In the genomic region with DNA sequence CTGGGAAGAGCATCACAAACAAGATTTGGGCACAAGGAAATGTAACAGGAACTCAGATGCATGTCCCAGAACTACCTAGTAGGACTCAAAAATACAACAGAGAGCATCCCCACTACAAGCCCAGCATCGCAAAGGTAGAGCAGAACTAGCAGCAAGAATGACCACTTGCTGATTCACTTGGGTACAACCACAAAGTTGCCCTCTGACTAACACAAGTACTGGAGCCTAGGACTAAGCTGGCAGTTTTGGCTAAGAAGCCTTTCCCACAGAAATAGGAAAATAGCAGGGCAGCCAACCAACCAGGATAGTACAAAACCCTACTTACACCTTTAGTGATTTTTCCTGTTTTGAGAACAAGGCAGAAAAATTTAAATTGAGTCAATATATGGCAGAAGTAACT, we compare ENCODE assay signal across 25 cellular contexts.
DNase-seq lines count a peak whose midpoint lies in the region; ATAC-seq, FAIRE-seq and TF ChIP-seq lines count a peak whose summit lies in the region.
"Had no signal": no experiment of that assay in that cellular context is flagged by ENCODE, and none has a peak within 500 bp of the region (broad histone marks: within the 10 kb centered on the region; RNA-seq: fewer than 3 reads in every experiment).

No MANE protein-coding gene starts in this region.

- no peak for FAIRE-seq in RCC 7860 (lab: Jason Lieb, UNC)
- peak; percentile 18 for FAIRE-seq in bronchial epithelial cell (lab: Jason Lieb, UNC)
- FAIRE-seq: GM18507, HepG2, K562 had no signal

- H3F3A ChIP-seq in neural progenitor cell (ENCODE audit: low read depth), result peaks cover 11% of the 10 kb centered on the region

- H3K9me3 Mint-ChIP-seq in neural progenitor cell, result no peaks in the 10 kb centered on the region
- H3K9me3 Mint-ChIP-seq: CD4-positive, alpha-beta T cell; GM23338 had no signal

- no peak overlapping the region for H2AFZ ChIP-seq in neural progenitor cell (replicated peaks)

- no peak overlapping the region for H3K4me3 Mint-ChIP-seq in neural progenitor cell
- H3K4me3 Mint-ChIP-seq: CD4-positive, alpha-beta T cell; GM23338 had no signal

- H3K4me3 ChIP-seq in bronchial epithelial cell (ENCODE audit: low read depth, low read length) (no peak overlapping the region), neural progenitor cell (no peak overlapping the region), left lung (no peak overlapping the region)
- H3K4me3 ChIP-seq: BLaER1, GM23338, K562 had no signal

- no peak for TF ChIP-seq CTCF in bronchial epithelial cell (IDR thresholded peaks at IDR 0.05; ENCODE audit: insufficient read depth, low read length, severe bottlenecking)
- no peak for TF ChIP-seq CTCF in neural progenitor cell (IDR thresholded peaks at IDR 0.05)
- no peak for TF ChIP-seq CTCF in left lung (IDR thresholded peaks at IDR 0.05)

- DNase-seq in HT1080 (ENCODE audit: low read depth), result peak; percentile 83
- DNase-seq in RCC 7860 (ENCODE audit: low spot score), result peak; percentile 17
- DNase-seq in bronchial epithelial cell (ENCODE audit: low read depth), result peak; percentile 50
- no peak for DNase-seq in neural progenitor cell (ENCODE audit: low spot score)
- DNase-seq in pons (ENCODE audit: low spot score), result no peak
- DNase-seq in left lung, result no peak
- DNase-seq in dedifferentiated amniotic fluid mesenchymal stem cell (ENCODE audit: extremely low spot score), result no peak
- DNase-seq: ACHN; CD4-positive, alpha-beta T cell; COR-L47; DMS79 treated with DMSO at 0.1 percent for 48 hours; GDM1; NCI-H1105; NCI-H146; NCI-H2029; NCI-H2227 treated with DMSO at 0.1 percent for 48 hours; NCI-H510A treated with DMSO at 0.1 percent for 48 hours; NCI-H748 treated with DMSO at 0.1 percent for 48 hours had no signal

- H3K27me3 ChIP-seq in bronchial epithelial cell (ENCODE audit: control insufficient read depth, insufficient read depth, low read length), result peaks cover 2% of the 10 kb centered on the region
- no peaks in the 10 kb centered on the region for H3K27me3 ChIP-seq in neural progenitor cell
- H3K27me3 ChIP-seq in left lung, result no peaks in the 10 kb centered on the region
- H3K27me3 ChIP-seq: BLaER1 had no signal

- peak overlapping the region; percentile 2 for H3K4me2 ChIP-seq in neural progenitor cell
- H3K4me2 ChIP-seq: BLaER1, GM23338 had no signal

- H3K27ac ChIP-seq in neural progenitor cell, result no peak overlapping the region
- no peak overlapping the region for H3K27ac ChIP-seq in left lung
- H3K27ac ChIP-seq: BLaER1 had no signal

- H3K27me3 Mint-ChIP-seq in neural progenitor cell (ENCODE audit: insufficient read depth, low read depth), result peaks cover 7% of the 10 kb centered on the region
- H3K27me3 Mint-ChIP-seq: CD4-positive, alpha-beta T cell had no signal

- peaks cover 37% of the 10 kb centered on the region for H3K4me1 ChIP-seq in neural progenitor cell
- H3K4me1 ChIP-seq in left lung, result no peaks in the 10 kb centered on the region
- H3K4me1 ChIP-seq: BLaER1 had no signal

- H3K9me3 ChIP-seq in neural progenitor cell (ENCODE audit: low read depth) (no peaks in the 10 kb centered on the region), left lung (no peaks in the 10 kb centered on the region)
- H3K9me3 ChIP-seq: BLaER1 had no signal

- ATAC-seq in HG02884 (IDR thresholded peaks at IDR 0.05; ENCODE audit: unreplicated experiment), result no peak
- no peak for ATAC-seq in left lung
- ATAC-seq: GM23338, HepG2, K562, SK-N-SH treated with all-trans-retinoic acid at 6 μM for 48 hours had no signal

- H4K20me1 ChIP-seq in neural progenitor cell (ENCODE audit: low read depth), result no peaks in the 10 kb centered on the region
- H4K20me1 ChIP-seq: BLaER1 had no signal

- H3K79me2 ChIP-seq in neural progenitor cell (ENCODE audit: low read depth), result no peaks in the 10 kb centered on the region

- H3K27ac Mint-ChIP-seq in neural progenitor cell, result no peak overlapping the region
- H3K27ac Mint-ChIP-seq: CD4-positive, alpha-beta T cell; GM23338 had no signal

- intact Hi-C loops in left lung (cut with DNase I), result no loop called here

- H3K4me1 Mint-ChIP-seq in neural progenitor cell, result peaks cover 35% of the 10 kb centered on the region

- no peaks in the 10 kb centered on the region for H3K36me3 ChIP-seq in bronchial epithelial cell (ENCODE audit: control insufficient read depth, insufficient read depth, low read length)
- no peaks in the 10 kb centered on the region for H3K36me3 ChIP-seq in neural progenitor cell
- no peaks in the 10 kb centered on the region for H3K36me3 ChIP-seq in left lung
- H3K36me3 ChIP-seq: BLaER1 had no signal

- H3K36me3 Mint-ChIP-seq in neural progenitor cell, result no peaks in the 10 kb centered on the region

- no peak overlapping the region for H3K9ac ChIP-seq in neural progenitor cell
- H3K9ac ChIP-seq: BLaER1 had no signal

Comparison
In these comparisons a context has a peak if more than half of its experiments do, and no peak if none do; other contexts are left out.
1. DNase-seq: peak in HT1080 (single experiment), RCC 7860 (single experiment) and bronchial epithelial cell (single experiment); none in neural progenitor cell (single experiment), pons (single experiment), left lung (0 of 2) and dedifferentiated amniotic fluid mesenchymal stem cell (single experiment).